11 cellular contexts compared by ENCODE assay signal in genomic region chr2:142900327-142900726, GRCh38. TPM values are rescaled to one million over a fixed set of nuclear protein-coding genes. Genes with fewer than 3 reads are reported as not detected.
"Had no signal": no experiment of that assay in that cellular context is flagged by ENCODE, and none has a peak within 500 bp of the region (broad histone marks: within the 10 kb centered on the region; RNA-seq: fewer than 3 reads in every experiment).

No MANE protein-coding gene starts in this region.

RNA-seq across cellular contexts. Expression of gene KYNU, which starts 22.9 kb away (rescaled TPM):
- total RNA-seq: activated CD4-positive, alpha-beta memory T cell treated with anti-CD3 and anti-CD28 coated beads for 36 hours; activated CD4-positive, alpha-beta memory T cell treated with anti-CD3 and anti-CD28 coated beads, Interleukin-2, amount 10 ng/mL, durations not matched to agents 7 days and 5 days; activated CD4-positive, alpha-beta T cell treated with anti-CD3 and anti-CD28 coated beads for 36 hours; activated CD4-positive, alpha-beta T cell treated with anti-CD3 and anti-CD28 coated beads, Interleukin-2, amount 10 ng/mL, durations not matched to agents 24 days and 14 days; activated CD4-positive, alpha-beta T cell treated with anti-CD3 and anti-CD28 coated beads, Interleukin-2, amount 10 ng/mL, durations not matched to agents 7 days and 5 days; activated CD8-positive, alpha-beta memory T cell treated with anti-CD3 and anti-CD28 coated beads for 36 hours; activated CD8-positive, alpha-beta memory T cell treated with anti-CD3 and anti-CD28 coated beads, Interleukin-2, amount 10 ng/mL, durations not matched to agents 7 days and 5 days; activated CD8-positive, alpha-beta T cell treated with anti-CD3 and anti-CD28 coated beads for 36 hours; activated CD8-positive, alpha-beta T cell treated with anti-CD3 and anti-CD28 coated beads, Interleukin-2, amount 10 ng/mL, durations not matched to agents 7 days and 5 days; T-helper 1 cell treated with Interleukin-12 subunit alpha and Interleukin-12 subunit beta and Interleukin-4 antibody, amounts not matched to agents 30 ng/mL and 1 ng/mL, for 36 hours; T-helper 2 cell treated with Interferon-gamma antibody and Interleukin-4, amounts not matched to agents 100 ng/mL and 5 ng/mL, for 36 hours had no signal
